In genomic region chr9:73152953-73153352, GRCh38 we compare ENCODE assay signal across 8 cellular contexts. TPM values are rescaled to one million over a fixed set of nuclear protein-coding genes. Genes with fewer than 3 reads are reported as not detected.
A peak's percentile ranks its signal among the peaks of the same experiment; 100 is the strongest.
DNase-seq lines count a peak whose midpoint lies in the region; ATAC-seq and TF ChIP-seq lines count a peak whose summit lies in the region.

No MANE protein-coding gene starts in this region.

- peak; percentile 50 for ATAC-seq in GM21360 (IDR thresholded peaks at IDR 0.05; ENCODE audit: unreplicated experiment)
- ATAC-seq in HG03575 (IDR thresholded peaks at IDR 0.05; ENCODE audit: extremely low read depth, insufficient number of reproducible peaks, low FRiP score, unreplicated experiment): peak; percentile 60

- no peak overlapping the region for H3K4ac ChIP-seq in neuronal stem cell (ENCODE audit: low read length)

- H3K9me3 ChIP-seq in BLaER1 treated with 17β-estradiol and CSF1 and Interleukin-3, amounts not matched to agents 10 nM and 100 nM (replicated peaks in 1 of 11): peaks cover 0 to 9% (median 0%) of the 10 kb centered on the region in 11 experiments; a peak in 4 of 22 replicates
- no peaks in the 10 kb centered on the region for H3K9me3 ChIP-seq in breast epithelium
- H3K9me3 ChIP-seq in neuronal stem cell (replicated peaks in 1 of 2; ENCODE audit: control insufficient read depth in 2 of 2, insufficient read depth in 1 of 2, low read depth in 1 of 2, low read length in 2 of 2): no peaks in the 10 kb centered on the region
- H3K9me3 ChIP-seq in OCI-LY7 (ENCODE audit: low read length): no peaks in the 10 kb centered on the region

- no peak overlapping the region for H2BK15ac ChIP-seq in neuronal stem cell (ENCODE audit: low read length)

- no peaks in the 10 kb centered on the region for H3K79me1 ChIP-seq in neuronal stem cell (ENCODE audit: low read depth, low read length)

- intact Hi-C loops in breast epithelium (cut with DNase I; ENCODE audit: low total_unique reads) (no loop called here), OCI-LY7 (cut with micrococcal nuclease; ENCODE audit: unreplicated experiment) (no loop called here)

- H3K9ac ChIP-seq in BLaER1 treated with 17β-estradiol and CSF1 and Interleukin-3, amounts not matched to agents 10 nM and 100 nM: peak overlapping the region in 7 of 11 experiments; percentile 43 to 94 (median 83); a peak in 12 of 22 replicates
- H3K9ac ChIP-seq in neuronal stem cell (ENCODE audit: low read depth, low read length, poor library complexity): no peak overlapping the region

- no TSS peak for BruUV-seq in OCI-LY7 (replicated peaks; lab: Mats Ljungman, UMichigan)

- TF ChIP-seq POLR2A in breast epithelium (IDR thresholded peaks at IDR 0.05): no peak

- H3K27me3 ChIP-seq in BLaER1 treated with 17β-estradiol and CSF1 and Interleukin-3, amounts not matched to agents 10 nM and 100 nM: no peaks in the 10 kb centered on the region
- H3K27me3 ChIP-seq in breast epithelium (no peaks in the 10 kb centered on the region), neuronal stem cell (ENCODE audit: control insufficient read depth in 3 of 3, insufficient read depth in 3 of 3, low read depth in 1 of 3, low read length in 3 of 3) (no peaks in the 10 kb centered on the region)

- H3K23ac ChIP-seq in neuronal stem cell (ENCODE audit: low read depth, low read length, poor library complexity): no peak overlapping the region

- H3K27ac ChIP-seq in BLaER1 treated with 17β-estradiol and CSF1 and Interleukin-3, amounts not matched to agents 10 nM and 100 nM: peak overlapping the region in 9 of 11 experiments; percentile 53 to 92 (median 85); a peak in 17 of 22 replicates
- peak overlapping the region; percentile 81 to 89 for H3K27ac ChIP-seq in breast epithelium
- no peak overlapping the region for H3K27ac ChIP-seq in neuronal stem cell (replicated peaks; ENCODE audit: low read length)
- H3K27ac ChIP-seq in OCI-LY7 (ENCODE audit: low read depth, low read length, poor library complexity, severe bottlenecking): no peak overlapping the region

- TF ChIP-seq CTCF in breast epithelium (IDR thresholded peaks at IDR 0.05): no peak
- TF ChIP-seq CTCF in OCI-LY7 (conservative IDR thresholded peaks at IDR 0.05; ENCODE audit: low read length): no peak

- no CpG with 5 or more reads among the region's 2 CpGs for WGBS in neuronal stem cell (ENCODE audit: extremely low coverage in 2 of 2, insufficient read length in 2 of 2, insufficient replicate concordance in 1 of 2), 2 donors

- H2AFZ ChIP-seq in neuronal stem cell (ENCODE audit: low read length) (peak overlapping the region; percentile 71), OCI-LY7 (ENCODE audit: low read length) (no peak overlapping the region)

- no peaks in the 10 kb centered on the region for H3K9me2 ChIP-seq in OCI-LY7 (ENCODE audit: insufficient read depth, low read length)

- H3K4me2 ChIP-seq in BLaER1 treated with 17β-estradiol and CSF1 and Interleukin-3, amounts not matched to agents 10 nM and 100 nM: peak overlapping the region in 8 of 11 experiments; percentile 39 to 96 (median 80); a peak in 15 of 22 replicates
- H3K4me2 ChIP-seq in neuronal stem cell (ENCODE audit: insufficient read depth, low read length, poor library complexity, severe bottlenecking): no peak overlapping the region
- H3K4me2 ChIP-seq in OCI-LY7 (ENCODE audit: low read length): no peak overlapping the region

- no peak for DNase-seq in breast epithelium (ENCODE audit: low spot score in 2 of 2)
- no peak for DNase-seq in neuronal stem cell (ENCODE audit: low spot score)
- DNase-seq in amygdala (lab: John Stamatoyannopoulos, UW): no peak
- no peak for DNase-seq in OCI-LY7 (ENCODE audit: low spot score)
- no peak for DNase-seq in NCI-H1417 (lab: John Stamatoyannopoulos, UW)

- H3K36me3 ChIP-seq in BLaER1 treated with 17β-estradiol and CSF1 and Interleukin-3, amounts not matched to agents 10 nM and 100 nM: peaks cover 0 to 40% (median 0%) of the 10 kb centered on the region in 11 experiments; a peak in 9 of 22 replicates
- H3K36me3 ChIP-seq in breast epithelium: no peaks in the 10 kb centered on the region
- no peaks in the 10 kb centered on the region for H3K36me3 ChIP-seq in neuronal stem cell (replicated peaks in 1 of 2; ENCODE audit: control insufficient read depth in 2 of 2, insufficient read depth in 2 of 2, low read length in 2 of 2)
- H3K36me3 ChIP-seq in OCI-LY7 (ENCODE audit: insufficient read depth, low read length): no peaks in the 10 kb centered on the region

- H4K91ac ChIP-seq in neuronal stem cell (ENCODE audit: low read depth, low read length, poor library complexity): no peak overlapping the region

- CTCF ChIA-PET in OCI-LY7 (lab: Charles Lee; ENCODE audit: unreplicated experiment): no interaction called here

- peaks cover 0 to 42% (median 0%) of the 10 kb centered on the region in 11 experiments; a peak in 6 of 22 replicates for H4K20me1 ChIP-seq in BLaER1 treated with 17β-estradiol and CSF1 and Interleukin-3, amounts not matched to agents 10 nM and 100 nM
- H4K20me1 ChIP-seq in OCI-LY7 (ENCODE audit: insufficient read depth, low read length): no peaks in the 10 kb centered on the region

- peaks cover 12 to 84% (median 67%) of the 10 kb centered on the region in 10 experiments; a peak in 19 of 20 replicates for H3K4me1 ChIP-seq in BLaER1 treated with 17β-estradiol and CSF1 and Interleukin-3, amounts not matched to agents 10 nM and 100 nM
- peaks cover 0 to 17% of the 10 kb centered on the region in 2 donors for H3K4me1 ChIP-seq in breast epithelium
- peaks cover 0 to 16% of the 10 kb centered on the region in 2 donors for H3K4me1 ChIP-seq in neuronal stem cell (ENCODE audit: control insufficient read depth in 2 of 2, insufficient read depth in 1 of 2, low read depth in 1 of 2, low read length in 2 of 2)
- no peaks in the 10 kb centered on the region for H3K4me1 ChIP-seq in OCI-LY7 (ENCODE audit: insufficient read depth, low read length, poor library complexity, severe bottlenecking)

- no peak overlapping the region for H4K8ac ChIP-seq in neuronal stem cell (ENCODE audit: low read depth, low read length)

- no peak overlapping the region for H2BK5ac ChIP-seq in neuronal stem cell (ENCODE audit: low read length)

- peak overlapping the region in 7 of 10 experiments; percentile 46 to 83 (median 69); a peak in 13 of 20 replicates for H3K4me3 ChIP-seq in BLaER1 treated with 17β-estradiol and CSF1 and Interleukin-3, amounts not matched to agents 10 nM and 100 nM
- H3K4me3 ChIP-seq in breast epithelium: peak overlapping the region; percentile 53 to 65 (median 54)
- H3K4me3 ChIP-seq in neuronal stem cell (ENCODE audit: low read length in 2 of 2): no peak overlapping the region
- H3K4me3 ChIP-seq in OCI-LY7 (ENCODE audit: low read depth, low read length, poor library complexity, severe bottlenecking): no peak overlapping the region

- no peak overlapping the region for H3K14ac ChIP-seq in neuronal stem cell (ENCODE audit: low read length)

- POLR2A ChIA-PET in OCI-LY7 (lab: Charles Lee): interaction anchor here (0.9 kb wide), 1 partner anchor 8 kb away, joined by 3 read pairs; no protein-coding TSS in a partner anchor

- no peak overlapping the region for H2AK5ac ChIP-seq in neuronal stem cell (ENCODE audit: low read depth, low read length)

- H3K79me2 ChIP-seq in OCI-LY7 (ENCODE audit: insufficient read depth, low read depth, low read length): no peaks in the 10 kb centered on the region

- no peak overlapping the region for H2BK120ac ChIP-seq in neuronal stem cell (ENCODE audit: low read depth, low read length)

- no peak overlapping the region for H2BK12ac ChIP-seq in neuronal stem cell (ENCODE audit: low read length)

- H3K18ac ChIP-seq in neuronal stem cell (ENCODE audit: low read length): no peak overlapping the region

RNA-seq across cellular contexts. Expression of gene ANXA1, which starts 1.3 kb away (rescaled TPM):
- total RNA-seq in breast epithelium (100 to 1,000 TPM; 364 to 729 (median 628) TPM), OCI-LY7 (2022) (not detected in 2 replicates)
- polyA plus RNA-seq in neuronal stem cell (2013, experiment 1 of 2): 9.0 TPM
- 9.4 TPM for polyA plus RNA-seq in neuronal stem cell (2013, experiment 2 of 2)
- not detected in 2 replicates for total RNA-seq in OCI-LY7 (2014; rRNA removed; shearing (Covaris generic))

Comparison
In these comparisons a context has a peak if more than half of its experiments do, and no peak if none do; other contexts are left out.
1. H3K27ac ChIP-seq: peak in BLaER1 treated with 17β-estradiol and CSF1 and Interleukin-3, amounts not matched to agents 10 nM and 100 nM (9 of 11) and breast epithelium (2 of 2); none in neuronal stem cell (single experiment) and OCI-LY7 (single experiment).
2. H3K4me2 ChIP-seq: peak in BLaER1 treated with 17β-estradiol and CSF1 and Interleukin-3, amounts not matched to agents 10 nM and 100 nM (8 of 11); none in neuronal stem cell (single experiment) and OCI-LY7 (single experiment).
3. H3K4me3 ChIP-seq: peak in BLaER1 treated with 17β-estradiol and CSF1 and Interleukin-3, amounts not matched to agents 10 nM and 100 nM (7 of 10) and breast epithelium (3 of 3); none in neuronal stem cell (0 of 2) and OCI-LY7 (single experiment).
4. RNA of gene ANXA1, which starts 1.3 kb away (total RNA-seq): 364 to 729 TPM in breast epithelium; not detected in OCI-LY7; every median in the first group is over 100 times any median in the second.